In the genomic region with DNA sequence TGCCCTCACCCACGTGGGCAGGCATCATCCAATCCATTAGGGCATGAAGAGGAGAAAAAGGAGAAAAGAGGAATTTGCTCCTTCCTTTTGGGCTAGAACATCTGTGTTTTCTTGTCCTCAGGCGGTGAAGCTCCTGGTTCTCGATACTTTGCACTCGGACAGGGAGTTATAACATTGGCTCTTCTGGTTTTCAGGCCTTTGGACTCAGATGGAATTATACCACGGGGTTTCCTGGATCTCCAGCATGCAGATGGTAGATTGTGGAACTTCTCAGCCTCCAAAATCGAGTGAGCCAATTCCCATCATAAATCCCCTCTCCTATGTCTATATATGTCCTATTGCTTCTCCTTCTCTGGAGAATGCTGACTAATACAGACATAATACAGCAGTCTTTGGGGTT, we compare ENCODE assay signal across 13 cellular contexts. TPM values are rescaled to one million over a fixed set of nuclear protein-coding genes. Genes with fewer than 3 reads are reported as not detected.
"Had no signal": no experiment of that assay in that cellular context is flagged by ENCODE, and none has a peak within 500 bp of the region (broad histone marks: within the 10 kb centered on the region; RNA-seq: fewer than 3 reads in every experiment).

No MANE protein-coding gene starts in this region.

RNA-seq across cellular contexts. Expression of a gene that starts 9.9 kb away (rescaled TPM):
- total RNA-seq: naive thymus-derived CD4-positive, alpha-beta T cell; natural killer cell; neural crest cell; osteocyte; posterior vena cava; prostate gland; pulmonary artery endothelial cell; right cardiac atrium; sciatic nerve; subcutaneous adipose tissue; temporal lobe; transverse colon; upper lobe of right lung had no signal
- polyA plus RNA-seq: naive thymus-derived CD4-positive, alpha-beta T cell; right cardiac atrium had no signal
